8 cellular contexts compared by ENCODE assay signal in genomic region chr17:50087246-50087911, GRCh38. TPM values are rescaled to one million over a fixed set of nuclear protein-coding genes. Genes with fewer than 3 reads are reported as not detected.
DNase-seq lines count a peak whose midpoint lies in the region; ATAC-seq, FAIRE-seq and TF ChIP-seq lines count a peak whose summit lies in the region.

No MANE protein-coding gene starts in this region.

- H3K4me1 Mint-ChIP-seq in nephron progenitor cell = peaks cover 23% of the 10 kb centered on the region

- TF ChIP-seq CTCF in OCI-LY1 (IDR thresholded peaks at IDR 0.05; ENCODE audit: low read length) (peak; percentile 97), nephron progenitor cell (IDR thresholded peaks at IDR 0.05) (peak; percentile 92), stomach (IDR thresholded peaks at IDR 0.05) (peak in 6 of 7 experiments; percentile 13 to 98 (median 95))

- peak; percentile 91 for FAIRE-seq in G401.6 (lab: Jason Lieb, UNC)

- H4K20me1 ChIP-seq in OCI-LY1 (ENCODE audit: insufficient read depth, low read length) = no peaks in the 10 kb centered on the region

- ATAC-seq in HG03520 (IDR thresholded peaks at IDR 0.05; ENCODE audit: unreplicated experiment) = peak; percentile 58
- ATAC-seq in GM21447 (IDR thresholded peaks at IDR 0.05; ENCODE audit: unreplicated experiment) = no peak

- H3K27ac Mint-ChIP-seq in nephron progenitor cell = no peak overlapping the region

- no peaks in the 10 kb centered on the region for H3K9me3 Mint-ChIP-seq in nephron progenitor cell

- no peak overlapping the region for H3K9ac ChIP-seq in OCI-LY1 (ENCODE audit: low read length)

- H3K9me2 ChIP-seq in OCI-LY1 (ENCODE audit: low read depth, low read length) = no peaks in the 10 kb centered on the region

- H3K4me3 Mint-ChIP-seq in nephron progenitor cell = no peak overlapping the region

- no peaks in the 10 kb centered on the region for H3K36me3 Mint-ChIP-seq in nephron progenitor cell (ENCODE audit: low read depth)

- H3K36me3 ChIP-seq in OCI-LY1 (ENCODE audit: insufficient read depth, low read length) (no peaks in the 10 kb centered on the region), stomach (peaks cover 31 to 63% (median 52%) of the 10 kb centered on the region in 4 donors)

- intact Hi-C loops in stomach (cut with DNase I; ENCODE audit: low total_unique reads) = loop anchor here (2.0 kb wide), 1 partner anchor 61 kb away; no protein-coding TSS in a partner anchor

- H3K4me2 ChIP-seq in OCI-LY1 (ENCODE audit: low read length) = no peak overlapping the region

- H3K27me3 Mint-ChIP-seq in nephron progenitor cell (ENCODE audit: low read depth, poor library complexity) = peaks cover 33% of the 10 kb centered on the region

- no peaks in the 10 kb centered on the region for H3K79me2 ChIP-seq in OCI-LY1 (ENCODE audit: insufficient read depth, low read length)

- no peak for TF ChIP-seq POLR2A in stomach (IDR thresholded peaks at IDR 0.05)

- no peaks in the 10 kb centered on the region for H3F3A ChIP-seq in OCI-LY1 (ENCODE audit: insufficient read depth, low read length)

- no peak overlapping the region for H2AFZ ChIP-seq in OCI-LY1 (ENCODE audit: low read length)

- no peak overlapping the region for H3K4me3 ChIP-seq in OCI-LY1 (ENCODE audit: low read depth, low read length, poor library complexity, severe bottlenecking)
- H3K4me3 ChIP-seq in stomach = no peak overlapping the region

- peak; percentile 32 for DNase-seq in activated CD8-positive, alpha-beta memory T cell treated with anti-CD3 and anti-CD28 coated beads, Interleukin-2, amount 50 U/mL, for 24 hours (ENCODE audit: extremely low read depth)
- no peak for DNase-seq in epithelial cell of prostate (ENCODE audit: low read depth, low spot score)
- DNase-seq in nephron progenitor cell = peak; percentile 81
- peak; percentile 79 for DNase-seq in stomach

- H3K9me3 ChIP-seq in OCI-LY1 (ENCODE audit: low read length) (no peaks in the 10 kb centered on the region), stomach (no peaks in the 10 kb centered on the region)

- no peaks in the 10 kb centered on the region; the same call in 1 of the 2 replicates for H3K27me3 ChIP-seq in OCI-LY1 (ENCODE audit: insufficient read depth, low read length)
- no peaks in the 10 kb centered on the region for H3K27me3 ChIP-seq in stomach

- TF ChIP-seq EP300 in stomach (IDR thresholded peaks at IDR 0.05) = no peak

- no peaks in the 10 kb centered on the region for H3K4me1 ChIP-seq in OCI-LY1 (ENCODE audit: insufficient read depth, low read length, severe bottlenecking)
- H3K4me1 ChIP-seq in stomach = no peaks in the 10 kb centered on the region

- 40 to 62% (median 48%) methylated on average over 10 of the region's 10 CpGs for WGBS in stomach, 5 donors

- no peak overlapping the region for H3K27ac ChIP-seq in OCI-LY1 (ENCODE audit: low read depth, low read length, poor library complexity, severe bottlenecking)
- H3K27ac ChIP-seq in epithelial cell of prostate = peak overlapping the region; percentile 1
- no peak overlapping the region for H3K27ac ChIP-seq in stomach

RNA-seq across cellular contexts. Expression of gene PDK2, which starts 7.8 kb away (rescaled TPM):
- total RNA-seq in stomach = 100 to 1,000 TPM in 1 of 5 donors, 10 to 100 TPM in 2, 1 to 10 TPM in 2; 4.6 to 255 (median 31.2) TPM
- polyA plus RNA-seq in stomach = 10 to 100 TPM; 13.5 to 20.6 (median 20.1) TPM

RNA-seq across cellular contexts. Expression of gene ITGA3, which starts 31.5 kb away (rescaled TPM):
- 100 to 1,000 TPM in 4 of 5 donors, 10 to 100 TPM in 1; 33.6 to 698 (median 193) TPM for total RNA-seq in stomach
- 10 to 100 TPM in 2 of 3 donors, 1 to 10 TPM in 1; 6.9 to 37.5 (median 29.5) TPM for polyA plus RNA-seq in stomach

RNA-seq across cellular contexts. Expression of gene SAMD14, which starts 42.6 kb away (rescaled TPM):
- 10 to 100 TPM in 1 of 5 donors, 1 to 10 TPM in 2, not detected in 2; 1.5 to 87.0 (median 1.9) TPM for total RNA-seq in stomach
- polyA plus RNA-seq in stomach = 1 to 10 TPM; 1.3 to 2.3 (median 1.6) TPM
